13 cellular contexts compared by ENCODE assay signal in genomic region chr16:73126453-73126853, GRCh38.
DNase-seq lines count a peak whose midpoint lies in the region; ATAC-seq and TF ChIP-seq lines count a peak whose summit lies in the region.
"Had no signal": no experiment of that assay in that cellular context is flagged by ENCODE, and none has a peak within 500 bp of the region (broad histone marks: within the 10 kb centered on the region; RNA-seq: fewer than 3 reads in every experiment).

No MANE protein-coding gene starts in this region.

- H3K27ac ChIP-seq in fibroblast of lung (ENCODE audit: insufficient read depth, low read length) (no peak overlapping the region), neuronal stem cell (replicated peaks; ENCODE audit: low read length) (no peak overlapping the region)

- no peaks in the 10 kb centered on the region for H3K79me2 ChIP-seq in fibroblast of lung (ENCODE audit: control insufficient read depth, insufficient read depth, low read length)

- H2BK15ac ChIP-seq in neuronal stem cell (ENCODE audit: low read length), result no peak overlapping the region

- H2AK5ac ChIP-seq in neuronal stem cell (ENCODE audit: low read depth, low read length), result no peak overlapping the region

- H3K9me3 ChIP-seq in fibroblast of lung (ENCODE audit: control insufficient read depth, insufficient read depth, low read depth, low read length) (no peaks in the 10 kb centered on the region), neuronal stem cell (replicated peaks in 1 of 2; ENCODE audit: control insufficient read depth in 2 of 2, insufficient read depth in 1 of 2, low read depth in 1 of 2, low read length in 2 of 2) (no peaks in the 10 kb centered on the region)

- H3K36me3 ChIP-seq in fibroblast of lung (ENCODE audit: control insufficient read depth, insufficient read depth, low read length), result no peaks in the 10 kb centered on the region
- H3K36me3 ChIP-seq in neuronal stem cell (replicated peaks in 1 of 2; ENCODE audit: control insufficient read depth in 2 of 2, insufficient read depth in 2 of 2, low read length in 2 of 2), result no peaks in the 10 kb centered on the region

- H3K23ac ChIP-seq in neuronal stem cell (ENCODE audit: low read depth, low read length, poor library complexity), result no peak overlapping the region

- DNase-seq in AG20443 (ENCODE audit: low spot score) (peak; percentile 74), NCI-H226 (peak; percentile 44), fibroblast of lung (ENCODE audit: low read depth in 2 of 2) (peak; percentile 67 to 95), neuronal stem cell (ENCODE audit: low spot score) (no peak), HEK293T (ENCODE audit: extremely low spot score) (no peak), NCI-H446 (lab: John Stamatoyannopoulos, UW) (no peak), NCI-H446 treated with DMSO at 0.1 percent for 48 hours (lab: John Stamatoyannopoulos, UW) (no peak)
- DNase-seq: activated CD4-positive, alpha-beta T cell treated with anti-CD3 and anti-CD28 coated beads, Interleukin-2, amount 50 U/mL, for 48 hours; C1 segment of cervical spinal cord; Karpas-422; NCI-H524; stimulated activated naive CD8-positive, alpha-beta T cell treated with anti-CD3 and anti-CD28 coated beads, Interleukin-15, Interleukin-2, amounts not matched to agents 100 U/mL and 50 U/mL, for 24 hours had no signal

- peaks cover 2% of the 10 kb centered on the region for H3K79me1 ChIP-seq in neuronal stem cell (ENCODE audit: low read depth, low read length)

- H3K4me2 ChIP-seq in fibroblast of lung (ENCODE audit: extremely low read depth, insufficient read depth, low read length) (no peak overlapping the region), neuronal stem cell (ENCODE audit: insufficient read depth, low read length, poor library complexity, severe bottlenecking) (no peak overlapping the region)

- H3K27me3 ChIP-seq in fibroblast of lung (ENCODE audit: control insufficient read depth, insufficient read depth, low read length) (no peaks in the 10 kb centered on the region), neuronal stem cell (ENCODE audit: control insufficient read depth in 3 of 3, insufficient read depth in 3 of 3, low read depth in 1 of 3, low read length in 3 of 3) (no peaks in the 10 kb centered on the region)

- H4K20me1 ChIP-seq in fibroblast of lung (ENCODE audit: control insufficient read depth, extremely low read depth, insufficient read depth, low read length), result no peaks in the 10 kb centered on the region

- no peak overlapping the region for H2AFZ ChIP-seq in fibroblast of lung (ENCODE audit: low read length)
- peak overlapping the region; percentile 35 for H2AFZ ChIP-seq in neuronal stem cell (ENCODE audit: low read length)

- no peak overlapping the region for H2BK5ac ChIP-seq in neuronal stem cell (ENCODE audit: low read length)

- H2BK12ac ChIP-seq in neuronal stem cell (ENCODE audit: low read length), result no peak overlapping the region

- H3K4me3 ChIP-seq in fibroblast of lung (replicated peaks in 1 of 4; ENCODE audit: control extremely low read depth in 1 of 4, insufficient read depth in 1 of 4, low read depth in 3 of 4, low read length in 4 of 4) (no peak overlapping the region), neuronal stem cell (ENCODE audit: low read length in 2 of 2) (no peak overlapping the region)

- no peak overlapping the region for H3K4ac ChIP-seq in neuronal stem cell (ENCODE audit: low read length)

- H3K4me1 ChIP-seq in fibroblast of lung (ENCODE audit: control insufficient read depth, extremely low read depth, insufficient read depth, low read length), result peaks cover 8% of the 10 kb centered on the region
- H3K4me1 ChIP-seq in neuronal stem cell (ENCODE audit: control insufficient read depth in 2 of 2, insufficient read depth in 1 of 2, low read depth in 1 of 2, low read length in 2 of 2), result peaks cover 0 to 14% of the 10 kb centered on the region in 2 donors

- ATAC-seq in HG03442 (IDR thresholded peaks at IDR 0.05; ENCODE audit: unreplicated experiment), result no peak
- ATAC-seq: stimulated activated naive CD8-positive, alpha-beta T cell treated with anti-CD3 and anti-CD28 coated beads, Interleukin-15, Interleukin-2, amounts not matched to agents 100 U/mL and 50 U/mL, for 24 hours had no signal

- no peak for TF ChIP-seq CTCF in fibroblast of lung (conservative IDR thresholded peaks at IDR 0.05 in 1 of 2, IDR thresholded peaks at IDR 0.05 in 1 of 2; ENCODE audit: low read depth in 1 of 2, low read length in 2 of 2)

- no peak overlapping the region for H2BK120ac ChIP-seq in neuronal stem cell (ENCODE audit: low read depth, low read length)

- H3K14ac ChIP-seq in neuronal stem cell (ENCODE audit: low read length), result no peak overlapping the region

- no peak overlapping the region for H4K91ac ChIP-seq in neuronal stem cell (ENCODE audit: low read depth, low read length, poor library complexity)

- no peak overlapping the region for H4K8ac ChIP-seq in neuronal stem cell (ENCODE audit: low read depth, low read length)

- CTCF ChIA-PET in HEK293T (lab: Yijun Ruan, JAX), result no interaction called here

- H3K18ac ChIP-seq in neuronal stem cell (ENCODE audit: low read length), result no peak overlapping the region

- POLR2A ChIA-PET in HEK293T (lab: Yijun Ruan, JAX), result interaction anchor here (1.4 kb wide), 1 partner anchor 42 kb away, joined by 3 read pairs; no protein-coding TSS in a partner anchor

- WGBS in neuronal stem cell (ENCODE audit: extremely low coverage in 2 of 2, insufficient read length in 2 of 2, insufficient replicate concordance in 1 of 2), 2 donors, result no CpG with 5 or more reads among the region's 7 CpGs

- H3K9ac ChIP-seq in fibroblast of lung (ENCODE audit: insufficient read depth, low read length), result no peak overlapping the region
- no peak overlapping the region for H3K9ac ChIP-seq in neuronal stem cell (ENCODE audit: low read depth, low read length, poor library complexity)

TF ChIP-seq in HEK293T, 16 proteins besides CTCF, POLR2A, EP300 and RAD21:
- no peak for TF ChIP-seq HDGF (IDR thresholded peaks at IDR 0.05; ENCODE audit: borderline replicate concordance)
- TF ChIP-seq ARNT (IDR thresholded peaks at IDR 0.05), result no peak
- no peak for TF ChIP-seq ELF4 (IDR thresholded peaks at IDR 0.05)
- TF ChIP-seq CTBP1 (IDR thresholded peaks at IDR 0.05; ENCODE audit: borderline replicate concordance), result no peak
- no peak for TF ChIP-seq SP1 (IDR thresholded peaks at IDR 0.05)
- no peak for TF ChIP-seq LEF1 (IDR thresholded peaks at IDR 0.05; ENCODE audit: borderline replicate concordance)
- TF ChIP-seq L3MBTL2 (conservative IDR thresholded peaks at IDR 0.05), result no peak
- no peak for TF ChIP-seq NFRKB (IDR thresholded peaks at IDR 0.05)
- no peak for TF ChIP-seq FOXA1 (IDR thresholded peaks at IDR 0.05)
- TF ChIP-seq FOXK2 (IDR thresholded peaks at IDR 0.05), result no peak
- no peak for TF ChIP-seq TARDBP (IDR thresholded peaks at IDR 0.05)
- no peak for TF ChIP-seq PKNOX1 (IDR thresholded peaks at IDR 0.05)
- no peak for TF ChIP-seq BHLHE40 (IDR thresholded peaks at IDR 0.05; ENCODE audit: borderline replicate concordance)
- TF ChIP-seq FOXM1 (IDR thresholded peaks at IDR 0.05; ENCODE audit: borderline replicate concordance), result no peak
- TF ChIP-seq ZNF384 (IDR thresholded peaks at IDR 0.05), result no peak
- TF ChIP-seq SUZ12 (IDR thresholded peaks at IDR 0.05), result no peak

Comparison
In these comparisons a context has a peak if more than half of its experiments do, and no peak if none do; other contexts are left out.
1. DNase-seq: peak in AG20443 (single experiment), NCI-H226 (single experiment) and fibroblast of lung (2 of 2); none in neuronal stem cell (single experiment), HEK293T (single experiment), NCI-H446 (0 of 2) and NCI-H446 treated with DMSO at 0.1 percent for 48 hours (single experiment).